Comparison of ENCODE assay signal across 7 cellular contexts in the genomic region with DNA sequence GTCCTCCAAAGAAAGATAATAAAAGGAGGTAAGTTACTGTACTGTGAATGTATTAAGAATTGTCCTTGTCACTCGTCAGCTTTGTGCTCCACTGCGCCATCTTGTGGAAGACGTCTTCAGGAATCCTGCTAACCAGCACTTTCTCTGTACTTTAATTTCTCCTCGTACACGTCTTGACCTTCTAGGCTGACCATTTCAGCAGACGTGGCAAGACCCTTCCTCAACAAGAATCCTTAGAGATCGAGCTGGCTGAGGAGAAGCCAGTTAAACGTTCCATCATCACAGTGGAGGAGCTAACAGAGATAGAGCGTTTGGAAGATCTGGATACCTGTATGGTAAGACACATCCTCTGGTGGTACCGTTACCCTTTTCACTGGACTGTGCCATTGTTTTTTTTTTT.
DNase-seq lines count a peak whose midpoint lies in the region; ATAC-seq and TF ChIP-seq lines count a peak whose summit lies in the region.

No MANE protein-coding gene starts in this region.

- ATAC-seq in left cardiac atrium, result peak; percentile 44 to 57
- ATAC-seq in HG03520 (IDR thresholded peaks at IDR 0.05; ENCODE audit: unreplicated experiment), result no peak

- in situ Hi-C loops in GM13976 (cut with MboI; ENCODE audit: low sequenced_read_pairs, unreplicated experiment), result loop anchor here (25.0 kb wide), 1 partner anchor 294 kb away; no protein-coding TSS in a partner anchor

- intact Hi-C loops in left cardiac atrium (cut with DNase I), result loop anchor here (2.0 to 10.0 kb wide), 3 partner anchors 292 to 334 kb away; no protein-coding TSS in a partner anchor

- peak; percentile 41 for DNase-seq in GM13976 (ENCODE audit: low spot score)
- DNase-seq in NCI-H1105 treated with DMSO at 0.1 percent for 48 hours (lab: John Stamatoyannopoulos, UW), result peak; percentile 71
- DNase-seq in T-helper 1 cell, result peak; percentile 37 to 74 (median 65)
- DNase-seq in amniotic epithelial cell (ENCODE audit: low read depth), result peak; percentile 58
- peak; percentile 84 for DNase-seq in left cardiac atrium
- DNase-seq in retinal pigment epithelial cell (ENCODE audit: low read depth), result peak; percentile 33

- TF ChIP-seq CTCF in GM13976 (IDR thresholded peaks at IDR 0.05; ENCODE audit: borderline replicate concordance, control extremely low read depth, extremely low read depth, insufficient read depth, missing control alignments), result peak; percentile 84
- TF ChIP-seq CTCF in retinal pigment epithelial cell (conservative IDR thresholded peaks at IDR 0.05; ENCODE audit: low read depth, low read length), result peak; percentile 94

- H3K4me3 ChIP-seq in retinal pigment epithelial cell (ENCODE audit: low read length), result no peak overlapping the region

Comparison
In these comparisons a context has a peak if more than half of its experiments do, and no peak if none do; other contexts are left out.
1. DNase-seq: peak in every context shown above with its lines; median percentile 84 in left cardiac atrium; 71 in NCI-H1105 treated with DMSO at 0.1 percent for 48 hours; 65 in T-helper 1 cell; 58 in amniotic epithelial cell; 41 in GM13976; 33 in retinal pigment epithelial cell.